9 cellular contexts compared by ENCODE assay signal in genomic region chr10:133258818-133259602, GRCh38. TPM values are rescaled to one million over a fixed set of nuclear protein-coding genes. Genes with fewer than 3 reads are reported as not detected.
DNase-seq lines count a peak whose midpoint lies in the region; ATAC-seq and TF ChIP-seq lines count a peak whose summit lies in the region.
"Had no signal": no experiment of that assay in that cellular context is flagged by ENCODE, and none has a peak within 500 bp of the region (broad histone marks: within the 10 kb centered on the region; RNA-seq: fewer than 3 reads in every experiment).

No MANE protein-coding gene starts in this region.

- no peaks in the 10 kb centered on the region for H3K36me3 Mint-ChIP-seq in memory B cell

- DNase-seq in A172 (ENCODE audit: low spot score) (peak; percentile 98), KBM-7 (peak; percentile 99), cardiac fibroblast (ENCODE audit: low read depth in 2 of 2) (peak; percentile 99 to 100), memory B cell (ENCODE audit: low spot score in 2 of 2) (no peak), NCI-H128 (lab: John Stamatoyannopoulos, UW; ENCODE audit: unreplicated experiment) (no peak), NCI-H774 (lab: John Stamatoyannopoulos, UW) (no peak)
- peak; percentile 54 for DNase-seq in activated CD4-positive, CD25-positive, alpha-beta regulatory T cell treated with anti-CD3 and anti-CD28 coated beads, Interleukin-2, amount 50 U/mL, for 16 hours (ENCODE audit: low read depth, low spot score)
- DNase-seq in stimulated activated CD8-positive, alpha-beta memory T cell treated with anti-CD3 and anti-CD28 coated beads, Interleukin-15, amount 100 ng/mL, for 48 hours (ENCODE audit: low read depth in 2 of 2): peak; percentile 86 to 93

- no peak for ATAC-seq in memory B cell (ENCODE audit: low read depth)

- no peak for TF ChIP-seq CTCF in cardiac fibroblast (IDR thresholded peaks at IDR 0.05; ENCODE audit: low read depth, low read length)

- H3K27ac Mint-ChIP-seq in memory B cell: peak overlapping the region; percentile 77

- in situ Hi-C loops in KBM-7 (cut with MboI; ENCODE audit: low pct_unique_long_range_greater_than_20kb, low sequenced_read_pairs): no loop called here

- peak overlapping the region; percentile 71 for H3K4me3 Mint-ChIP-seq in memory B cell

- H3K27me3 Mint-ChIP-seq in memory B cell: peaks cover 2% of the 10 kb centered on the region

- H3K9me3 Mint-ChIP-seq in memory B cell: no peaks in the 10 kb centered on the region

- no peak overlapping the region for H3K4me3 ChIP-seq in cardiac fibroblast (replicated peaks in 1 of 2; ENCODE audit: low read depth in 2 of 2, low read length in 2 of 2)

- peaks cover 37% of the 10 kb centered on the region for H3K4me1 Mint-ChIP-seq in memory B cell

RNA-seq across cellular contexts. Expression of gene ADAM8, which starts 17.7 kb away (rescaled TPM):
- 0.31 and 0.93 TPM in 2 replicates for total RNA-seq in A172 (2014; rRNA removed; shearing (Covaris generic))

RNA-seq across cellular contexts. Expression of gene VENTX, which starts 21.4 kb away (rescaled TPM):
- not detected in 2 replicates for total RNA-seq in A172 (2014; rRNA removed; shearing (Covaris generic))

RNA-seq across cellular contexts. Expression of gene UTF1, which starts 29.0 kb away (rescaled TPM):
- not detected in 2 replicates for total RNA-seq in A172 (2014; rRNA removed; shearing (Covaris generic))
- total RNA-seq: mononuclear cell had no signal

RNA-seq across cellular contexts. Expression of gene TUBGCP2, which starts 49.7 kb away (rescaled TPM):
- total RNA-seq in A172 (2014; rRNA removed; shearing (Covaris generic)): 29.3 and 35.9 TPM in 2 replicates

RNA-seq across cellular contexts. Expression of gene ZNF511, which starts 49.7 kb away (rescaled TPM):
- total RNA-seq in A172 (2014; rRNA removed; shearing (Covaris generic)): 13.4 and 26.6 TPM in 2 replicates

Comparison
In these comparisons a context has a peak if more than half of its experiments do, and no peak if none do; other contexts are left out.
1. DNase-seq: peak in A172 (single experiment), KBM-7 (single experiment), activated CD4-positive, CD25-positive, alpha-beta regulatory T cell treated with anti-CD3 and anti-CD28 coated beads, Interleukin-2, amount 50 U/mL, for 16 hours (single experiment), cardiac fibroblast (2 of 2) and stimulated activated CD8-positive, alpha-beta memory T cell treated with anti-CD3 and anti-CD28 coated beads, Interleukin-15, amount 100 ng/mL, for 48 hours (2 of 2); none in memory B cell (0 of 2), NCI-H128 (single experiment) and NCI-H774 (single experiment).